Comparison of ENCODE assay signal across 8 cellular contexts in the genomic region with DNA sequence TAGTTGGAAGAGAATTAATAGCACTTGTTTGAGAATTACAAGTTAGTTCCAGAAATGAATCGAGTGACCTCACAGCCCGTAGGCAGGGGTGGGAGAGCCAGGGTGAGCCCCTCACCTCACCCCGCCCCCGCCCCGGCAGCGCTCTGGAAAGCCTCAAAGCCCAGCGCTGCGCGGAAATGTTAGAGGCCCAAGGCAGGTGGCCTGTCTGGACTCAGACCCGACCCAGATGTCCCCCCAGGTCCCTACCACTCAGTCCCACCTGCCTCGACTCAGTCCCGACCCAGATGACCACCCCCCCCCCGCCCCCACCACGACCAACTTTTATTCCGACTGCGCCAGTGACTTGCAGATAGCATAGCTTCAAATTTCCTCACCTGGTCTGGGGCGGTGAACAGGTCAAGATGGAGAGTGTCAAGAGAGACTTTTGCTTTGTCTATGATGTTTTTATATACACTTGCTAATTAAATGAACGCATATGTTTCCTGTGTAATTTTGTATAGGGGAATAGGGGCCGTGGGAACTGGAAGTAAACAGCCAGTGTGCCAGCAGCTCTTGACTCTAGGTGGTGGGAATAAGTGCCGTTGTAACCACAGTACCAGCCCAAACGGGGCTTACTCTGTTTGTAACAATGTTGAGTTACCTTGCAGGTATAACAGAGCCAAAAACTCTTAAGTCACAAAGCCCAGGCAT. TPM values are rescaled to one million over a fixed set of nuclear protein-coding genes. Genes with fewer than 3 reads are reported as not detected.
DNase-seq lines count a peak whose midpoint lies in the region; ATAC-seq and TF ChIP-seq lines count a peak whose summit lies in the region.

No MANE protein-coding gene starts in this region.

- TF ChIP-seq CTCF in transverse colon (IDR thresholded peaks at IDR 0.05): no peak

- 46 to 92% methylated on average over 2 to 21 of the region's 21 CpGs for WGBS in transverse colon (ENCODE audit: low coverage in 1 of 2), 2 donors

- H3K9me3 ChIP-seq in transverse colon: no peaks in the 10 kb centered on the region

- peak overlapping the region; percentile 47 to 72 (median 60) for H3K4me3 ChIP-seq in transverse colon

- intact Hi-C loops in transverse colon (cut with DNase I; ENCODE audit: low total_unique reads) (no loop called here), posterior vena cava (cut with DNase I) (loop anchor here (5.0 kb wide), 2 partner anchors 50 to 75 kb away; no protein-coding TSS in a partner anchor)

- peak overlapping the region; percentile 41 for H3K4me3 Mint-ChIP-seq in activated T-cell treated with anti-CD3 and anti-CD28 coated beads, Interleukin-2, amount 50 U/mL, for 24 hours
- H3K4me3 Mint-ChIP-seq in central memory CD8-positive, alpha-beta T cell: peak overlapping the region; percentile 60
- peak overlapping the region; percentile 83 for H3K4me3 Mint-ChIP-seq in memory B cell

- no peaks in the 10 kb centered on the region for H3K9me3 Mint-ChIP-seq in activated T-cell treated with anti-CD3 and anti-CD28 coated beads, Interleukin-2, amount 50 U/mL, for 24 hours
- H3K9me3 Mint-ChIP-seq in central memory CD8-positive, alpha-beta T cell: no peaks in the 10 kb centered on the region
- H3K9me3 Mint-ChIP-seq in memory B cell: no peaks in the 10 kb centered on the region

- H3K36me3 Mint-ChIP-seq in activated T-cell treated with anti-CD3 and anti-CD28 coated beads, Interleukin-2, amount 50 U/mL, for 24 hours (ENCODE audit: low read depth): no peaks in the 10 kb centered on the region
- H3K36me3 Mint-ChIP-seq in central memory CD8-positive, alpha-beta T cell (ENCODE audit: insufficient read depth): no peaks in the 10 kb centered on the region
- no peaks in the 10 kb centered on the region for H3K36me3 Mint-ChIP-seq in memory B cell

- DNase-seq in activated T-cell treated with anti-CD3 and anti-CD28 coated beads, Interleukin-2, amount 50 U/mL, for 24 hours: peak; percentile 21
- no peak for DNase-seq in activated T-cell treated with anti-CD3 and anti-CD28 coated beads, Interleukin-2, amount 50 U/mL, for 1 hour
- DNase-seq in central memory CD8-positive, alpha-beta T cell (ENCODE audit: low spot score in 2 of 2): no peak
- DNase-seq in memory B cell (ENCODE audit: low spot score in 2 of 2): no peak
- DNase-seq in transverse colon: no peak
- DNase-seq in AG08395 (ENCODE audit: low spot score): no peak
- DNase-seq in posterior vena cava (ENCODE audit: low spot score): no peak

- peak overlapping the region; percentile 91 to 97 (median 92) for H3K27ac ChIP-seq in transverse colon

- in situ Hi-C loops in transverse colon (cut with MboI; ENCODE audit: low pct_ligation_motif_present in 1 of 4, low pct_unique_long_range_greater_than_20kb in 1 of 4, low sequenced_read_pairs in 3 of 4): no loop called here

- H3K27me3 Mint-ChIP-seq in activated T-cell treated with anti-CD3 and anti-CD28 coated beads, Interleukin-2, amount 50 U/mL, for 24 hours: peaks cover 58% of the 10 kb centered on the region
- H3K27me3 Mint-ChIP-seq in central memory CD8-positive, alpha-beta T cell: peaks cover 43% of the 10 kb centered on the region
- H3K27me3 Mint-ChIP-seq in memory B cell: no peaks in the 10 kb centered on the region

- peaks cover 2% of the 10 kb centered on the region for H3K4me1 Mint-ChIP-seq in activated T-cell treated with anti-CD3 and anti-CD28 coated beads, Interleukin-2, amount 50 U/mL, for 24 hours (ENCODE audit: low read depth)
- no peaks in the 10 kb centered on the region for H3K4me1 Mint-ChIP-seq in central memory CD8-positive, alpha-beta T cell
- peaks cover 34% of the 10 kb centered on the region for H3K4me1 Mint-ChIP-seq in memory B cell

- no peak for TF ChIP-seq POLR2A in transverse colon (IDR thresholded peaks at IDR 0.05)

- no peak for ATAC-seq in central memory CD8-positive, alpha-beta T cell (replicated peaks; ENCODE audit: extremely low read depth, poor library complexity, severe bottlenecking)
- ATAC-seq in memory B cell (ENCODE audit: low read depth) (no peak), GM19324 (IDR thresholded peaks at IDR 0.05; ENCODE audit: low FRiP score, unreplicated experiment) (no peak)

- H3K27ac Mint-ChIP-seq in activated T-cell treated with anti-CD3 and anti-CD28 coated beads, Interleukin-2, amount 50 U/mL, for 24 hours: no peak overlapping the region
- H3K27ac Mint-ChIP-seq in central memory CD8-positive, alpha-beta T cell (ENCODE audit: low read depth): no peak overlapping the region
- H3K27ac Mint-ChIP-seq in memory B cell: peak overlapping the region; percentile 84

- no peaks in the 10 kb centered on the region for H3K36me3 ChIP-seq in transverse colon

- H3K27me3 ChIP-seq in transverse colon: peaks cover 16% of the 10 kb centered on the region

- TF ChIP-seq EP300 in transverse colon (IDR thresholded peaks at IDR 0.05; ENCODE audit: low read depth): no peak

- H3K4me1 ChIP-seq in transverse colon: peaks cover 0 to 50% (median 34%) of the 10 kb centered on the region in 4 donors

RNA-seq across cellular contexts. Expression of a gene that starts 1.2 kb away (rescaled TPM):
- total RNA-seq in transverse colon (10 to 100 TPM; 14.6 to 85.4 (median 44.3) TPM), posterior vena cava (100 to 1,000 TPM in 1 of 2 donors, 10 to 100 TPM in 1; 99.5 to 103 TPM)
